1 cellular context compared by ENCODE assay signal in the genomic region with DNA sequence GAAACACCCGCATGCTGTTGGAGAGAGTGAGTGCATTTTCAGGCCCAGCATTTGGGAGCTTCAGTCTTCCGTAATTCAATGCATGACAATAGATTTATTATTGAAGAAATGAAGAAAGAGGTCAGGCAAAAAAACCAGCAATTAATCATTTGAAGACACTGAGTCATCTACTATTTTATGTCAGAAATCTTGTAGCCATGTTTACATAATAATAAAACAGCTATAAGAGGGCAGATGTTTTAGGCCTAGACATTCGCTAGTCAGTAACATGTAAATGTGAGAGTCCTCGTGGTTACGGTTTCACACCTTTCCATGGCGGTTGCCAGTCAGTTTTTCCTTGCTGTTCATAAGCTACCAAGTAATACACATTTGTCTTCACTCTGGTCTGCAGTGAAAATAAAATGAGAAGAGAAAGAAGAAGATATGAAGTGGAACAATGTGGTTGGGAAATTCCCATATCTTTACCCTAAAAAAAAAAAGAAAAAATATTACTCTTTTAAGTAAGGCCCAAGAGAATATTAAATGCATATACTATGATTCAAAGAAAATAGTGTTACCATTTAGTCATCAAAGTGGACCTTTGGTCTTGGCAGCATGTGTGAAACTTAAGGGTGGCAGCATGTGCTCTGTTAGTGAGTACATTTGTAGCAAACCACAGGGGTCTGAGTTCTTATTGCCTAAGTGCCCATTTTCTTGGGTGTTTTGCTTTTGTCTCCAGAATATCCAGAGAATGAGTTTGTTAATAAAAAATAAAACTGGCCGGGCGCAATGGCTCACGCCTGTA.
TF ChIP-seq lines count a peak whose summit lies in the region.

No MANE protein-coding gene starts in this region.

TF ChIP-seq in GM12878, 131 proteins besides CTCF, POLR2A, EP300 and RAD21 (continued from another document and continues in another):
- TF ChIP-seq ETV6 (conservative IDR thresholded peaks at IDR 0.05 in 1 of 2, IDR thresholded peaks at IDR 0.05 in 1 of 2; ENCODE audit: borderline replicate concordance in 1 of 2, low read depth in 1 of 2) (no peak; a peak in 1 of 4 replicates), POLR2AphosphoS2 (IDR thresholded peaks at IDR 0.05; ENCODE audit: low read depth, low read length) (no peak), TARDBP (IDR thresholded peaks at IDR 0.05; ENCODE audit: borderline replicate concordance) (no peak), SPI1 (IDR thresholded peaks at IDR 0.05; ENCODE audit: borderline replicate concordance, insufficient read depth, low read depth, low read length) (no peak), ZNF207 (IDR thresholded peaks at IDR 0.05; ENCODE audit: borderline replicate concordance) (no peak), CBX5 (IDR thresholded peaks at IDR 0.05; ENCODE audit: low read depth) (peak; percentile 75; the same call in 1 of the 2 replicates), RCOR1 (conservative IDR thresholded peaks at IDR 0.05; ENCODE audit: low read depth, low read length) (no peak), MYC (IDR thresholded peaks at IDR 0.05; ENCODE audit: insufficient read depth, insufficient read length, insufficient replicate concordance, low read length, severe bottlenecking) (no peak), ZNF24 (IDR thresholded peaks at IDR 0.05) (peak; percentile 59; the same call in 1 of the 2 replicates), TBL1XR1 (IDR thresholded peaks at IDR 0.05; ENCODE audit: low read depth, low read length) (peak; percentile 38; the same call in 1 of the 2 replicates), EED (IDR thresholded peaks at IDR 0.05; ENCODE audit: low read depth) (peak; percentile 85)
- TF ChIP-seq, protein P1, sequence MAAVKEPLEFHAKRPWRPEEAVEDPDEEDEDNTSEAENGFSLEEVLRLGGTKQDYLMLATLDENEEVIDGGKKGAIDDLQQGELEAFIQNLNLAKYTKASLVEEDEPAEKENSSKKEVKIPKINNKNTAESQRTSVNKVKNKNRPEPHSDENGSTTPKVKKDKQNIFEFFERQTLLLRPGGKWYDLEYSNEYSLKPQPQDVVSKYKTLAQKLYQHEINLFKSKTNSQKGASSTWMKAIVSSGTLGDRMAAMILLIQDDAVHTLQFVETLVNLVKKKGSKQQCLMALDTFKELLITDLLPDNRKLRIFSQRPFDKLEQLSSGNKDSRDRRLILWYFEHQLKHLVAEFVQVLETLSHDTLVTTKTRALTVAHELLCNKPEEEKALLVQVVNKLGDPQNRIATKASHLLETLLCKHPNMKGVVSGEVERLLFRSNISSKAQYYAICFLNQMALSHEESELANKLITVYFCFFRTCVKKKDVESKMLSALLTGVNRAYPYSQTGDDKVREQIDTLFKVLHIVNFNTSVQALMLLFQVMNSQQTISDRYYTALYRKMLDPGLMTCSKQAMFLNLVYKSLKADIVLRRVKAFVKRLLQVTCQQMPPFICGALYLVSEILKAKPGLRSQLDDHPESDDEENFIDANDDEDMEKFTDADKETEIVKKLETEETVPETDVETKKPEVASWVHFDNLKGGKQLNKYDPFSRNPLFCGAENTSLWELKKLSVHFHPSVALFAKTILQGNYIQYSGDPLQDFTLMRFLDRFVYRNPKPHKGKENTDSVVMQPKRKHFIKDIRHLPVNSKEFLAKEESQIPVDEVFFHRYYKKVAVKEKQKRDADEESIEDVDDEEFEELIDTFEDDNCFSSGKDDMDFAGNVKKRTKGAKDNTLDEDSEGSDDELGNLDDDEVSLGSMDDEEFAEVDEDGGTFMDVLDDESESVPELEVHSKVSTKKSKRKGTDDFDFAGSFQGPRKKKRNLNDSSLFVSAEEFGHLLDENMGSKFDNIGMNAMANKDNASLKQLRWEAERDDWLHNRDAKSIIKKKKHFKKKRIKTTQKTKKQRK (IDR thresholded peaks at IDR 0.05; ENCODE audit: low read depth, low read length) = no peak
- TF ChIP-seq, protein P2, sequence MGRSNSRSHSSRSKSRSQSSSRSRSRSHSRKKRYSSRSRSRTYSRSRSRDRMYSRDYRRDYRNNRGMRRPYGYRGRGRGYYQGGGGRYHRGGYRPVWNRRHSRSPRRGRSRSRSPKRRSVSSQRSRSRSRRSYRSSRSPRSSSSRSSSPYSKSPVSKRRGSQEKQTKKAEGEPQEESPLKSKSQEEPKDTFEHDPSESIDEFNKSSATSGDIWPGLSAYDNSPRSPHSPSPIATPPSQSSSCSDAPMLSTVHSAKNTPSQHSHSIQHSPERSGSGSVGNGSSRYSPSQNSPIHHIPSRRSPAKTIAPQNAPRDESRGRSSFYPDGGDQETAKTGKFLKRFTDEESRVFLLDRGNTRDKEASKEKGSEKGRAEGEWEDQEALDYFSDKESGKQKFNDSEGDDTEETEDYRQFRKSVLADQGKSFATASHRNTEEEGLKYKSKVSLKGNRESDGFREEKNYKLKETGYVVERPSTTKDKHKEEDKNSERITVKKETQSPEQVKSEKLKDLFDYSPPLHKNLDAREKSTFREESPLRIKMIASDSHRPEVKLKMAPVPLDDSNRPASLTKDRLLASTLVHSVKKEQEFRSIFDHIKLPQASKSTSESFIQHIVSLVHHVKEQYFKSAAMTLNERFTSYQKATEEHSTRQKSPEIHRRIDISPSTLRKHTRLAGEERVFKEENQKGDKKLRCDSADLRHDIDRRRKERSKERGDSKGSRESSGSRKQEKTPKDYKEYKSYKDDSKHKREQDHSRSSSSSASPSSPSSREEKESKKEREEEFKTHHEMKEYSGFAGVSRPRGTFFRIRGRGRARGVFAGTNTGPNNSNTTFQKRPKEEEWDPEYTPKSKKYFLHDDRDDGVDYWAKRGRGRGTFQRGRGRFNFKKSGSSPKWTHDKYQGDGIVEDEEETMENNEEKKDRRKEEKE (IDR thresholded peaks at IDR 0.05) = no peak
- TF ChIP-seq, protein P3, sequence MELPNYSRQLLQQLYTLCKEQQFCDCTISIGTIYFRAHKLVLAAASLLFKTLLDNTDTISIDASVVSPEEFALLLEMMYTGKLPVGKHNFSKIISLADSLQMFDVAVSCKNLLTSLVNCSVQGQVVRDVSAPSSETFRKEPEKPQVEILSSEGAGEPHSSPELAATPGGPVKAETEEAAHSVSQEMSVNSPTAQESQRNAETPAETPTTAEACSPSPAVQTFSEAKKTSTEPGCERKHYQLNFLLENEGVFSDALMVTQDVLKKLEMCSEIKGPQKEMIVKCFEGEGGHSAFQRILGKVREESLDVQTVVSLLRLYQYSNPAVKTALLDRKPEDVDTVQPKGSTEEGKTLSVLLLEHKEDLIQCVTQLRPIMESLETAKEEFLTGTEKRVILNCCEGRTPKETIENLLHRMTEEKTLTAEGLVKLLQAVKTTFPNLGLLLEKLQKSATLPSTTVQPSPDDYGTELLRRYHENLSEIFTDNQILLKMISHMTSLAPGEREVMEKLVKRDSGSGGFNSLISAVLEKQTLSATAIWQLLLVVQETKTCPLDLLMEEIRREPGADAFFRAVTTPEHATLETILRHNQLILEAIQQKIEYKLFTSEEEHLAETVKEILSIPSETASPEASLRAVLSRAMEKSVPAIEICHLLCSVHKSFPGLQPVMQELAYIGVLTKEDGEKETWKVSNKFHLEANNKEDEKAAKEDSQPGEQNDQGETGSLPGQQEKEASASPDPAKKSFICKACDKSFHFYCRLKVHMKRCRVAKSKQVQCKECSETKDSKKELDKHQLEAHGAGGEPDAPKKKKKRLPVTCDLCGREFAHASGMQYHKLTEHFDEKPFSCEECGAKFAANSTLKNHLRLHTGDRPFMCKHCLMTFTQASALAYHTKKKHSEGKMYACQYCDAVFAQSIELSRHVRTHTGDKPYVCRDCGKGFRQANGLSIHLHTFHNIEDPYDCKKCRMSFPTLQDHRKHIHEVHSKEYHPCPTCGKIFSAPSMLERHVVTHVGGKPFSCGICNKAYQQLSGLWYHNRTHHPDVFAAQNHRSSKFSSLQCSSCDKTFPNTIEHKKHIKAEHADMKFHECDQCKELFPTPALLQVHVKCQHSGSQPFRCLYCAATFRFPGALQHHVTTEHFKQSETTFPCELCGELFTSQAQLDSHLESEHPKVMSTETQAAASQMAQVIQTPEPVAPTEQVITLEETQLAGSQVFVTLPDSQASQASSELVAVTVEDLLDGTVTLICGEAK (IDR thresholded peaks at IDR 0.05; ENCODE audit: borderline replicate concordance) = no peak
- TF ChIP-seq, protein P4, sequence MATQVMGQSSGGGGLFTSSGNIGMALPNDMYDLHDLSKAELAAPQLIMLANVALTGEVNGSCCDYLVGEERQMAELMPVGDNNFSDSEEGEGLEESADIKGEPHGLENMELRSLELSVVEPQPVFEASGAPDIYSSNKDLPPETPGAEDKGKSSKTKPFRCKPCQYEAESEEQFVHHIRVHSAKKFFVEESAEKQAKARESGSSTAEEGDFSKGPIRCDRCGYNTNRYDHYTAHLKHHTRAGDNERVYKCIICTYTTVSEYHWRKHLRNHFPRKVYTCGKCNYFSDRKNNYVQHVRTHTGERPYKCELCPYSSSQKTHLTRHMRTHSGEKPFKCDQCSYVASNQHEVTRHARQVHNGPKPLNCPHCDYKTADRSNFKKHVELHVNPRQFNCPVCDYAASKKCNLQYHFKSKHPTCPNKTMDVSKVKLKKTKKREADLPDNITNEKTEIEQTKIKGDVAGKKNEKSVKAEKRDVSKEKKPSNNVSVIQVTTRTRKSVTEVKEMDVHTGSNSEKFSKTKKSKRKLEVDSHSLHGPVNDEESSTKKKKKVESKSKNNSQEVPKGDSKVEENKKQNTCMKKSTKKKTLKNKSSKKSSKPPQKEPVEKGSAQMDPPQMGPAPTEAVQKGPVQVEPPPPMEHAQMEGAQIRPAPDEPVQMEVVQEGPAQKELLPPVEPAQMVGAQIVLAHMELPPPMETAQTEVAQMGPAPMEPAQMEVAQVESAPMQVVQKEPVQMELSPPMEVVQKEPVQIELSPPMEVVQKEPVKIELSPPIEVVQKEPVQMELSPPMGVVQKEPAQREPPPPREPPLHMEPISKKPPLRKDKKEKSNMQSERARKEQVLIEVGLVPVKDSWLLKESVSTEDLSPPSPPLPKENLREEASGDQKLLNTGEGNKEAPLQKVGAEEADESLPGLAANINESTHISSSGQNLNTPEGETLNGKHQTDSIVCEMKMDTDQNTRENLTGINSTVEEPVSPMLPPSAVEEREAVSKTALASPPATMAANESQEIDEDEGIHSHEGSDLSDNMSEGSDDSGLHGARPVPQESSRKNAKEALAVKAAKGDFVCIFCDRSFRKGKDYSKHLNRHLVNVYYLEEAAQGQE (IDR thresholded peaks at IDR 0.05; ENCODE audit: low read depth, low read length) = no peak
- TF ChIP-seq, protein P5, sequence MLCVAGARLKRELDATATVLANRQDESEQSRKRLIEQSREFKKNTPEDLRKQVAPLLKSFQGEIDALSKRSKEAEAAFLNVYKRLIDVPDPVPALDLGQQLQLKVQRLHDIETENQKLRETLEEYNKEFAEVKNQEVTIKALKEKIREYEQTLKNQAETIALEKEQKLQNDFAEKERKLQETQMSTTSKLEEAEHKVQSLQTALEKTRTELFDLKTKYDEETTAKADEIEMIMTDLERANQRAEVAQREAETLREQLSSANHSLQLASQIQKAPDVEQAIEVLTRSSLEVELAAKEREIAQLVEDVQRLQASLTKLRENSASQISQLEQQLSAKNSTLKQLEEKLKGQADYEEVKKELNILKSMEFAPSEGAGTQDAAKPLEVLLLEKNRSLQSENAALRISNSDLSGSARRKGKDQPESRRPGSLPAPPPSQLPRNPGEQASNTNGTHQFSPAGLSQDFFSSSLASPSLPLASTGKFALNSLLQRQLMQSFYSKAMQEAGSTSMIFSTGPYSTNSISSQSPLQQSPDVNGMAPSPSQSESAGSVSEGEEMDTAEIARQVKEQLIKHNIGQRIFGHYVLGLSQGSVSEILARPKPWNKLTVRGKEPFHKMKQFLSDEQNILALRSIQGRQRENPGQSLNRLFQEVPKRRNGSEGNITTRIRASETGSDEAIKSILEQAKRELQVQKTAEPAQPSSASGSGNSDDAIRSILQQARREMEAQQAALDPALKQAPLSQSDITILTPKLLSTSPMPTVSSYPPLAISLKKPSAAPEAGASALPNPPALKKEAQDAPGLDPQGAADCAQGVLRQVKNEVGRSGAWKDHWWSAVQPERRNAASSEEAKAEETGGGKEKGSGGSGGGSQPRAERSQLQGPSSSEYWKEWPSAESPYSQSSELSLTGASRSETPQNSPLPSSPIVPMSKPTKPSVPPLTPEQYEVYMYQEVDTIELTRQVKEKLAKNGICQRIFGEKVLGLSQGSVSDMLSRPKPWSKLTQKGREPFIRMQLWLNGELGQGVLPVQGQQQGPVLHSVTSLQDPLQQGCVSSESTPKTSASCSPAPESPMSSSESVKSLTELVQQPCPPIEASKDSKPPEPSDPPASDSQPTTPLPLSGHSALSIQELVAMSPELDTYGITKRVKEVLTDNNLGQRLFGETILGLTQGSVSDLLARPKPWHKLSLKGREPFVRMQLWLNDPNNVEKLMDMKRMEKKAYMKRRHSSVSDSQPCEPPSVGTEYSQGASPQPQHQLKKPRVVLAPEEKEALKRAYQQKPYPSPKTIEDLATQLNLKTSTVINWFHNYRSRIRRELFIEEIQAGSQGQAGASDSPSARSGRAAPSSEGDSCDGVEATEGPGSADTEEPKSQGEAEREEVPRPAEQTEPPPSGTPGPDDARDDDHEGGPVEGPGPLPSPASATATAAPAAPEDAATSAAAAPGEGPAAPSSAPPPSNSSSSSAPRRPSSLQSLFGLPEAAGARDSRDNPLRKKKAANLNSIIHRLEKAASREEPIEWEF (IDR thresholded peaks at IDR 0.05; ENCODE audit: insufficient replicate concordance, low read depth, low read length) = no peak
- TF ChIP-seq, protein P6, sequence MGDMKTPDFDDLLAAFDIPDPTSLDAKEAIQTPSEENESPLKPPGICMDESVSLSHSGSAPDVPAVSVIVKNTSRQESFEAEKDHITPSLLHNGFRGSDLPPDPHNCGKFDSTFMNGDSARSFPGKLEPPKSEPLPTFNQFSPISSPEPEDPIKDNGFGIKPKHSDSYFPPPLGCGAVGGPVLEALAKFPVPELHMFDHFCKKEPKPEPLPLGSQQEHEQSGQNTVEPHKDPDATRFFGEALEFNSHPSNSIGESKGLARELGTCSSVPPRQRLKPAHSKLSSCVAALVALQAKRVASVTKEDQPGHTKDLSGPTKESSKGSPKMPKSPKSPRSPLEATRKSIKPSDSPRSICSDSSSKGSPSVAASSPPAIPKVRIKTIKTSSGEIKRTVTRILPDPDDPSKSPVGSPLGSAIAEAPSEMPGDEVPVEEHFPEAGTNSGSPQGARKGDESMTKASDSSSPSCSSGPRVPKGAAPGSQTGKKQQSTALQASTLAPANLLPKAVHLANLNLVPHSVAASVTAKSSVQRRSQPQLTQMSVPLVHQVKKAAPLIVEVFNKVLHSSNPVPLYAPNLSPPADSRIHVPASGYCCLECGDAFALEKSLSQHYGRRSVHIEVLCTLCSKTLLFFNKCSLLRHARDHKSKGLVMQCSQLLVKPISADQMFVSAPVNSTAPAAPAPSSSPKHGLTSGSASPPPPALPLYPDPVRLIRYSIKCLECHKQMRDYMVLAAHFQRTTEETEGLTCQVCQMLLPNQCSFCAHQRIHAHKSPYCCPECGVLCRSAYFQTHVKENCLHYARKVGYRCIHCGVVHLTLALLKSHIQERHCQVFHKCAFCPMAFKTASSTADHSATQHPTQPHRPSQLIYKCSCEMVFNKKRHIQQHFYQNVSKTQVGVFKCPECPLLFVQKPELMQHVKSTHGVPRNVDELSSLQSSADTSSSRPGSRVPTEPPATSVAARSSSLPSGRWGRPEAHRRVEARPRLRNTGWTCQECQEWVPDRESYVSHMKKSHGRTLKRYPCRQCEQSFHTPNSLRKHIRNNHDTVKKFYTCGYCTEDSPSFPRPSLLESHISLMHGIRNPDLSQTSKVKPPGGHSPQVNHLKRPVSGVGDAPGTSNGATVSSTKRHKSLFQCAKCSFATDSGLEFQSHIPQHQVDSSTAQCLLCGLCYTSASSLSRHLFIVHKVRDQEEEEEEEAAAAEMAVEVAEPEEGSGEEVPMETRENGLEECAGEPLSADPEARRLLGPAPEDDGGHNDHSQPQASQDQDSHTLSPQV (IDR thresholded peaks at IDR 0.05) = no peak
